1 cellular context compared by ENCODE assay signal in the genomic region with DNA sequence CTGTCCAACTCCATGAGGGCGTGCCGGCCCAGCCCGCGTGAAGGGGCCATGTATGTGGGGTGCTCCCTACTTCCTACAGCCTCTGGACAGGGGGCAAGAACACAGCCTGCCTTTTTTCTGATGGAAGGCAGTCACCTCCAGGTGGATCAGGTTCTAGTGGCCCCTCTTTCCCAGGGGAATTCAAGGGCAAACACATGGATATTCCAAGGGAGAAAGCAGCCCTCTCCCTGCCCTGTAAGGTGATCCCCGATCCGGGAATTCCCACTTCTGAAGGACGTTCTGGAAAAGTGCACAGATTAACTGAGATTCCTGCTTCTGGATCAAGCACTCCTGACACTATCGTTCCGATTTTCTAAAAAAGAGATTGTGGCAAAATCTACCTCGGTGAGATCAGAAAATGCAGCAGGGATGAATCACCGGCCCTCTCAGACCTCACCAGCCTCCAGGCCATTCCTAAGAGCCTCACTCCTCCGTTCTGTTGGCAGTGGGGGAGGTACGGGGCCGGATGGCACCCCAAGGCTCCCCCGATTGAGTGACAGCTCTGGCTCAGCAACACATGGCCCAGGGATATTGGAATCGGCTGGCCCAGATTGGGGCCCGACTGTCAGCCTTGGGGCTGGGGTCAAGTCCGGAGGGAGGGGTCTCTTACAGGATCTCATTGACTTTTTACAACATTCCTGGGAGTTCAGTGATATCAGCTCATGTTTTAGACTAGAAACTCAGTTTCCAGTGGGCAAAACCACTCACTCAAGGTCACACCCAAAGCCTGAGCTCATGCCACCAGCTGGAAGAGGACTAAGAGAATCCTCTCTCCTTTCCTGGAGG.
TF ChIP-seq lines count a peak whose summit lies in the region.

No MANE protein-coding gene starts in this region.

TF ChIP-seq in HepG2, 621 proteins besides CTCF, POLR2A, EP300 and RAD21 (continued from another document and continues in another):
- TF ChIP-seq, protein P1, sequence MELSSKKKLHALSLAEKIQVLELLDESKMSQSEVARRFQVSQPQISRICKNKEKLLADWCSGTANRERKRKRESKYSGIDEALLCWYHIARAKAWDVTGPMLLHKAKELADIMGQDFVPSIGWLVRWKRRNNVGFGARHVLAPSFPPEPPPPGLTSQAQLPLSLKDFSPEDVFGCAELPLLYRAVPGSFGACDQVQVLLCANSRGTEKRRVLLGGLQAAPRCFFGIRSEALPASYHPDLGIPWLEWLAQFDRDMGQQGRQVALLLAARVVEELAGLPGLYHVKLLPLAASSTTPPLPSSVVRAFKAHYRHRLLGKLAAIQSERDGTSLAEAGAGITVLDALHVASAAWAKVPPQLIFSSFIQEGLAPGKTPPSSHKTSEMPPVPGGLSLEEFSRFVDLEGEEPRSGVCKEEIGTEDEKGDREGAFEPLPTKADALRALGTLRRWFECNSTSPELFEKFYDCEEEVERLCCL (CRISPR knock-in tag; IDR thresholded peaks at IDR 0.05; ENCODE audit: borderline replicate concordance) = no peak
- TF ChIP-seq, protein P2, sequence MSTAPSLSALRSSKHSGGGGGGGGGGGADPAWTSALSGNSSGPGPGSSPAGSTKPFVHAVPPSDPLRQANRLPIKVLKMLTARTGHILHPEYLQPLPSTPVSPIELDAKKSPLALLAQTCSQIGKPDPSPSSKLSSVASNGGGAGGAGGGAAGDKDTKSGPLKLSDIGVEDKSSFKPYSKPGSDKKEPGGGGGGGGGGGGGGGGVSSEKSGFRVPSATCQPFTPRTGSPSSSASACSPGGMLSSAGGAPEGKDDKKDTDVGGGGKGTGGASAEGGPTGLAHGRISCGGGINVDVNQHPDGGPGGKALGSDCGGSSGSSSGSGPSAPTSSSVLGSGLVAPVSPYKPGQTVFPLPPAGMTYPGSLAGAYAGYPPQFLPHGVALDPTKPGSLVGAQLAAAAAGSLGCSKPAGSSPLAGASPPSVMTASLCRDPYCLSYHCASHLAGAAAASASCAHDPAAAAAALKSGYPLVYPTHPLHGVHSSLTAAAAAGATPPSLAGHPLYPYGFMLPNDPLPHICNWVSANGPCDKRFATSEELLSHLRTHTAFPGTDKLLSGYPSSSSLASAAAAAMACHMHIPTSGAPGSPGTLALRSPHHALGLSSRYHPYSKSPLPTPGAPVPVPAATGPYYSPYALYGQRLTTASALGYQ (CRISPR knock-in tag; IDR thresholded peaks at IDR 0.05) = no peak
- TF ChIP-seq SSRP1 (CRISPR knock-in tag; IDR thresholded peaks at IDR 0.05) = no peak
- TF ChIP-seq, protein P3, sequence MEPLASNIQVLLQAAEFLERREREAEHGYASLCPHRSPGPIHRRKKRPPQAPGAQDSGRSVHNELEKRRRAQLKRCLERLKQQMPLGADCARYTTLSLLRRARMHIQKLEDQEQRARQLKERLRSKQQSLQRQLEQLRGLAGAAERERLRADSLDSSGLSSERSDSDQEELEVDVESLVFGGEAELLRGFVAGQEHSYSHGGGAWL (CRISPR knock-in tag; IDR thresholded peaks at IDR 0.05) = no peak
- 0 out of 2 replicates have a peak, but pooled peaks have one; percentile 0 for TF ChIP-seq SIX1 (CRISPR knock-in tag; IDR thresholded peaks at IDR 0.05; ENCODE audit: borderline replicate concordance)
- no peak for TF ChIP-seq ZNF207 (IDR thresholded peaks at IDR 0.05; ENCODE audit: borderline replicate concordance)
- TF ChIP-seq ZSCAN21 (CRISPR knock-in tag; IDR thresholded peaks at IDR 0.05; ENCODE audit: borderline replicate concordance) = no peak
- TF ChIP-seq ZNF337 (CRISPR knock-in tag; IDR thresholded peaks at IDR 0.05; ENCODE audit: borderline replicate concordance, low read depth) = no peak
- peak; percentile 15 for TF ChIP-seq MEIS1 (CRISPR knock-in tag; IDR thresholded peaks at IDR 0.05; ENCODE audit: borderline replicate concordance)
- TF ChIP-seq NKX3-1 (CRISPR knock-in tag; IDR thresholded peaks at IDR 0.05) = no peak
- TF ChIP-seq ZNF749 (CRISPR knock-in tag; IDR thresholded peaks at IDR 0.05; ENCODE audit: borderline replicate concordance) = no peak
- TF ChIP-seq SMC3 (IDR thresholded peaks at IDR 0.05; ENCODE audit: low read length) = no peak
- TF ChIP-seq NFE2 (CRISPR knock-in tag; IDR thresholded peaks at IDR 0.05) = no peak
- no peak for TF ChIP-seq SP5 (CRISPR knock-in tag; IDR thresholded peaks at IDR 0.05; ENCODE audit: borderline replicate concordance, low read depth)
- no peak for TF ChIP-seq ZNF501 (CRISPR knock-in tag; IDR thresholded peaks at IDR 0.05)
- TF ChIP-seq ZNF775 (CRISPR knock-in tag; IDR thresholded peaks at IDR 0.05; ENCODE audit: borderline replicate concordance) = no peak
- no peak for TF ChIP-seq ZNF781 (CRISPR knock-in tag; IDR thresholded peaks at IDR 0.05; ENCODE audit: borderline replicate concordance, not compliant biosample characterization)
- TF ChIP-seq ZFP90 (CRISPR knock-in tag; IDR thresholded peaks at IDR 0.05; ENCODE audit: borderline replicate concordance) = 0 out of 2 replicates have a peak, but pooled peaks have one; percentile 68
- TF ChIP-seq CENPX (CRISPR knock-in tag; IDR thresholded peaks at IDR 0.05) = no peak
- no peak for TF ChIP-seq XRCC5 (optimal IDR thresholded peaks at IDR 0.05; ENCODE audit: low read length)
- no peak for TF ChIP-seq ZNF256 (CRISPR knock-in tag; conservative IDR thresholded peaks at IDR 0.05)
- no peak for TF ChIP-seq FLYWCH1 (CRISPR knock-in tag; IDR thresholded peaks at IDR 0.05)
- no peak for TF ChIP-seq SATB2 (CRISPR knock-in tag; IDR thresholded peaks at IDR 0.05)
- TF ChIP-seq SMAD1 (CRISPR knock-in tag; IDR thresholded peaks at IDR 0.05; ENCODE audit: borderline replicate concordance, low read depth) = no peak
- no peak for TF ChIP-seq MTA3 (CRISPR knock-in tag; IDR thresholded peaks at IDR 0.05)
- no peak for TF ChIP-seq HNRNPL (IDR thresholded peaks at IDR 0.05; ENCODE audit: low read depth, low read length)
- TF ChIP-seq DNMT1 (CRISPR knock-in tag; IDR thresholded peaks at IDR 0.05) = no peak
- no peak for TF ChIP-seq ARID2 (CRISPR knock-in tag; IDR thresholded peaks at IDR 0.05; ENCODE audit: borderline replicate concordance)
- no peak for TF ChIP-seq BCL6 (CRISPR knock-in tag; IDR thresholded peaks at IDR 0.05)
- TF ChIP-seq, protein P4, sequence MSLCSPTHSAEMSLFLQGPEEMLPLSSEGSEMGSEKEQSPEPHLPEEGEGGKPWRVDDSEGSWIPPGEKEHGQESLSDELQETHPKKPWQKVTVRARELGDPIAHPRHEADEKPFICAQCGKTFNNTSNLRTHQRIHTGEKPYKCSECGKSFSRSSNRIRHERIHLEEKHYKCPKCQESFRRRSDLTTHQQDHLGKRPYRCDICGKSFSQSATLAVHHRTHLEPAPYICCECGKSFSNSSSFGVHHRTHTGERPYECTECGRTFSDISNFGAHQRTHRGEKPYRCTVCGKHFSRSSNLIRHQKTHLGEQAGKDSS (CRISPR knock-in tag; IDR thresholded peaks at IDR 0.05; ENCODE audit: borderline replicate concordance, low read depth) = 0 out of 2 replicates have a peak, but pooled peaks have one; percentile 33
- TF ChIP-seq ZMAT3 (CRISPR knock-in tag; conservative IDR thresholded peaks at IDR 0.05) = no peak
- TF ChIP-seq, protein P5, sequence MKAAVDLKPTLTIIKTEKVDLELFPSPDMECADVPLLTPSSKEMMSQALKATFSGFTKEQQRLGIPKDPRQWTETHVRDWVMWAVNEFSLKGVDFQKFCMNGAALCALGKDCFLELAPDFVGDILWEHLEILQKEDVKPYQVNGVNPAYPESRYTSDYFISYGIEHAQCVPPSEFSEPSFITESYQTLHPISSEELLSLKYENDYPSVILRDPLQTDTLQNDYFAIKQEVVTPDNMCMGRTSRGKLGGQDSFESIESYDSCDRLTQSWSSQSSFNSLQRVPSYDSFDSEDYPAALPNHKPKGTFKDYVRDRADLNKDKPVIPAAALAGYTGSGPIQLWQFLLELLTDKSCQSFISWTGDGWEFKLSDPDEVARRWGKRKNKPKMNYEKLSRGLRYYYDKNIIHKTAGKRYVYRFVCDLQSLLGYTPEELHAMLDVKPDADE (CRISPR knock-in tag; IDR thresholded peaks at IDR 0.05) = no peak
- no peak for TF ChIP-seq SMARCE1 (IDR thresholded peaks at IDR 0.05; ENCODE audit: borderline replicate concordance)
- TF ChIP-seq PRPF4 (IDR thresholded peaks at IDR 0.05; ENCODE audit: low read depth, low read length, poor library complexity, severe bottlenecking) = no peak
- TF ChIP-seq, protein P6, sequence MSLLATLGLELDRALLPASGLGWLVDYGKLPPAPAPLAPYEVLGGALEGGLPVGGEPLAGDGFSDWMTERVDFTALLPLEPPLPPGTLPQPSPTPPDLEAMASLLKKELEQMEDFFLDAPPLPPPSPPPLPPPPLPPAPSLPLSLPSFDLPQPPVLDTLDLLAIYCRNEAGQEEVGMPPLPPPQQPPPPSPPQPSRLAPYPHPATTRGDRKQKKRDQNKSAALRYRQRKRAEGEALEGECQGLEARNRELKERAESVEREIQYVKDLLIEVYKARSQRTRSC (CRISPR knock-in tag; IDR thresholded peaks at IDR 0.05; ENCODE audit: low read depth) = no peak
- TF ChIP-seq, protein P7, sequence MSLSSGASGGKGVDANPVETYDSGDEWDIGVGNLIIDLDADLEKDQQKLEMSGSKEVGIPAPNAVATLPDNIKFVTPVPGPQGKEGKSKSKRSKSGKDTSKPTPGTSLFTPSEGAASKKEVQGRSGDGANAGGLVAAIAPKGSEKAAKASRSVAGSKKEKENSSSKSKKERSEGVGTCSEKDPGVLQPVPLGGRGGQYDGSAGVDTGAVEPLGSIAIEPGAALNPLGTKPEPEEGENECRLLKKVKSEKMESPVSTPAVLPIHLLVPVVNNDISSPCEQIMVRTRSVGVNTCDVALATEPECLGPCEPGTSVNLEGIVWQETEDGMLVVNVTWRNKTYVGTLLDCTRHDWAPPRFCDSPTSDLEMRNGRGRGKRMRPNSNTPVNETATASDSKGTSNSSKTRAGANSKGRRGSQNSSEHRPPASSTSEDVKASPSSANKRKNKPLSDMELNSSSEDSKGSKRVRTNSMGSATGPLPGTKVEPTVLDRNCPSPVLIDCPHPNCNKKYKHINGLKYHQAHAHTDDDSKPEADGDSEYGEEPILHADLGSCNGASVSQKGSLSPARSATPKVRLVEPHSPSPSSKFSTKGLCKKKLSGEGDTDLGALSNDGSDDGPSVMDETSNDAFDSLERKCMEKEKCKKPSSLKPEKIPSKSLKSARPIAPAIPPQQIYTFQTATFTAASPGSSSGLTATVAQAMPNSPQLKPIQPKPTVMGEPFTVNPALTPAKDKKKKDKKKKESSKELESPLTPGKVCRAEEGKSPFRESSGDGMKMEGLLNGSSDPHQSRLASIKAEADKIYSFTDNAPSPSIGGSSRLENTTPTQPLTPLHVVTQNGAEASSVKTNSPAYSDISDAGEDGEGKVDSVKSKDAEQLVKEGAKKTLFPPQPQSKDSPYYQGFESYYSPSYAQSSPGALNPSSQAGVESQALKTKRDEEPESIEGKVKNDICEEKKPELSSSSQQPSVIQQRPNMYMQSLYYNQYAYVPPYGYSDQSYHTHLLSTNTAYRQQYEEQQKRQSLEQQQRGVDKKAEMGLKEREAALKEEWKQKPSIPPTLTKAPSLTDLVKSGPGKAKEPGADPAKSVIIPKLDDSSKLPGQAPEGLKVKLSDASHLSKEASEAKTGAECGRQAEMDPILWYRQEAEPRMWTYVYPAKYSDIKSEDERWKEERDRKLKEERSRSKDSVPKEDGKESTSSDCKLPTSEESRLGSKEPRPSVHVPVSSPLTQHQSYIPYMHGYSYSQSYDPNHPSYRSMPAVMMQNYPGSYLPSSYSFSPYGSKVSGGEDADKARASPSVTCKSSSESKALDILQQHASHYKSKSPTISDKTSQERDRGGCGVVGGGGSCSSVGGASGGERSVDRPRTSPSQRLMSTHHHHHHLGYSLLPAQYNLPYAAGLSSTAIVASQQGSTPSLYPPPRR (CRISPR knock-in tag; IDR thresholded peaks at IDR 0.05; ENCODE audit: borderline replicate concordance) = no peak
- no peak for TF ChIP-seq PTBP1 (IDR thresholded peaks at IDR 0.05; ENCODE audit: low read depth, low read length, poor library complexity, severe bottlenecking)
- no peak for TF ChIP-seq SPEN (CRISPR knock-in tag; IDR thresholded peaks at IDR 0.05; ENCODE audit: low read depth)
- no peak for TF ChIP-seq ONECUT2 (CRISPR knock-in tag; IDR thresholded peaks at IDR 0.05)
- TF ChIP-seq ZSCAN9 (CRISPR knock-in tag; IDR thresholded peaks at IDR 0.05; ENCODE audit: borderline replicate concordance) = no peak
- TF ChIP-seq CHD2 (IDR thresholded peaks at IDR 0.05; ENCODE audit: low read depth, low read length) = no peak
- no peak for TF ChIP-seq TCF7 (IDR thresholded peaks at IDR 0.05; ENCODE audit: low read depth)
- no peak for TF ChIP-seq GATA4 (IDR thresholded peaks at IDR 0.05; ENCODE audit: borderline replicate concordance, low read depth)
- TF ChIP-seq POLR2AphosphoS5 (IDR thresholded peaks at IDR 0.05; ENCODE audit: low read depth, low read length) = no peak
- TF ChIP-seq RARA (CRISPR knock-in tag; IDR thresholded peaks at IDR 0.05) = no peak; the same call in 1 of the 2 replicates
- TF ChIP-seq, protein P8, sequence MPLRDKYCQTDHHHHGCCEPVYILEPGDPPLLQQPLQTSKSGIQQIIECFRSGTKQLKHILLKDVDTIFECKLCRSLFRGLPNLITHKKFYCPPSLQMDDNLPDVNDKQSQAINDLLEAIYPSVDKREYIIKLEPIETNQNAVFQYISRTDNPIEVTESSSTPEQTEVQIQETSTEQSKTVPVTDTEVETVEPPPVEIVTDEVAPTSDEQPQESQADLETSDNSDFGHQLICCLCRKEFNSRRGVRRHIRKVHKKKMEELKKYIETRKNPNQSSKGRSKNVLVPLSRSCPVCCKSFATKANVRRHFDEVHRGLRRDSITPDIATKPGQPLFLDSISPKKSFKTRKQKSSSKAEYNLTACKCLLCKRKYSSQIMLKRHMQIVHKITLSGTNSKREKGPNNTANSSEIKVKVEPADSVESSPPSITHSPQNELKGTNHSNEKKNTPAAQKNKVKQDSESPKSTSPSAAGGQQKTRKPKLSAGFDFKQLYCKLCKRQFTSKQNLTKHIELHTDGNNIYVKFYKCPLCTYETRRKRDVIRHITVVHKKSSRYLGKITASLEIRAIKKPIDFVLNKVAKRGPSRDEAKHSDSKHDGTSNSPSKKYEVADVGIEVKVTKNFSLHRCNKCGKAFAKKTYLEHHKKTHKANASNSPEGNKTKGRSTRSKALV (CRISPR knock-in tag; IDR thresholded peaks at IDR 0.05) = no peak
- TF ChIP-seq HDAC6 (IDR thresholded peaks at IDR 0.05; ENCODE audit: low read depth, low read length) = no peak
- no peak for TF ChIP-seq MED13 (CRISPR knock-in tag; IDR thresholded peaks at IDR 0.05)
- TF ChIP-seq, protein P9, sequence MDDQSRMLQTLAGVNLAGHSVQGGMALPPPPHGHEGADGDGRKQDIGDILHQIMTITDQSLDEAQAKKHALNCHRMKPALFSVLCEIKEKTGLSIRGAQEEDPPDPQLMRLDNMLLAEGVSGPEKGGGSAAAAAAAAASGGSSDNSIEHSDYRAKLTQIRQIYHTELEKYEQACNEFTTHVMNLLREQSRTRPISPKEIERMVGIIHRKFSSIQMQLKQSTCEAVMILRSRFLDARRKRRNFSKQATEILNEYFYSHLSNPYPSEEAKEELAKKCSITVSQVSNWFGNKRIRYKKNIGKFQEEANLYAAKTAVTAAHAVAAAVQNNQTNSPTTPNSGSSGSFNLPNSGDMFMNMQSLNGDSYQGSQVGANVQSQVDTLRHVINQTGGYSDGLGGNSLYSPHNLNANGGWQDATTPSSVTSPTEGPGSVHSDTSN (CRISPR knock-in tag; IDR thresholded peaks at IDR 0.05; ENCODE audit: borderline replicate concordance) = no peak
- no peak for TF ChIP-seq HCFC1 (IDR thresholded peaks at IDR 0.05; ENCODE audit: low read depth, low read length)
- no peak for TF ChIP-seq ATM (IDR thresholded peaks at IDR 0.05; ENCODE audit: borderline replicate concordance)
- no peak for TF ChIP-seq TBX2 (CRISPR knock-in tag; IDR thresholded peaks at IDR 0.05; ENCODE audit: borderline replicate concordance)
